In genomic region chr14:95681153-95681552, GRCh38 we compare ENCODE assay signal across 14 cellular contexts.
DNase-seq lines count a peak whose midpoint lies in the region; ATAC-seq lines count a peak whose summit lies in the region.
"Had no signal": no experiment of that assay in that cellular context is flagged by ENCODE, and none has a peak within 500 bp of the region (broad histone marks: within the 10 kb centered on the region; RNA-seq: fewer than 3 reads in every experiment).

No MANE protein-coding gene starts in this region.

- peak; percentile 23 for DNase-seq in NCI-H510A treated with DMSO at 0.1 percent for 48 hours (lab: John Stamatoyannopoulos, UW)
- no peak for DNase-seq in NCI-H510A (lab: John Stamatoyannopoulos, UW)
- peak; percentile 46 for DNase-seq in NCI-H1694 treated with DMSO at 0.1 percent for 48 hours (lab: John Stamatoyannopoulos, UW)
- peak; percentile 69 for DNase-seq in NCI-H69 (lab: John Stamatoyannopoulos, UW)
- DNase-seq in activated CD8-positive, alpha-beta memory T cell treated with anti-CD3 and anti-CD28 coated beads, Interleukin-2, amount 50 U/mL, for 48 hours: no peak
- no peak for DNase-seq in NCI-H82 (lab: John Stamatoyannopoulos, UW)
- DNase-seq: GOT3, HFFc6, NCI-H1048, NCI-H1436, NCI-H2029 treated with DMSO at 0.1 percent for 48 hours, SHP77 treated with DMSO at 0.1 percent for 48 hours had no signal

- no peak for ATAC-seq in HG03039 (IDR thresholded peaks at IDR 0.05; ENCODE audit: unreplicated experiment)
- ATAC-seq: Panc1 had no signal

Comparison
In these comparisons a context has a peak if more than half of its experiments do, and no peak if none do; other contexts are left out.
1. DNase-seq: peak in NCI-H510A treated with DMSO at 0.1 percent for 48 hours (single experiment), NCI-H1694 treated with DMSO at 0.1 percent for 48 hours (single experiment) and NCI-H69 (single experiment); none in NCI-H510A (single experiment), activated CD8-positive, alpha-beta memory T cell treated with anti-CD3 and anti-CD28 coated beads, Interleukin-2, amount 50 U/mL, for 48 hours (single experiment) and NCI-H82 (single experiment).